In genomic region chr2:95525294-95526035, GRCh38 we compare ENCODE assay signal across 9 cellular contexts. TPM values are rescaled to one million over a fixed set of nuclear protein-coding genes. Genes with fewer than 3 reads are reported as not detected.
DNase-seq lines count a peak whose midpoint lies in the region; ATAC-seq, FAIRE-seq and TF ChIP-seq lines count a peak whose summit lies in the region.
"Had no signal": no experiment of that assay in that cellular context is flagged by ENCODE, and none has a peak within 500 bp of the region (broad histone marks: within the 10 kb centered on the region; RNA-seq: fewer than 3 reads in every experiment).

No MANE protein-coding gene starts in this region.

- H3K36me3 Mint-ChIP-seq in GM23338 (ENCODE audit: low read depth): peaks cover 2% of the 10 kb centered on the region; the same call in 1 of the 3 replicates
- no peaks in the 10 kb centered on the region for H3K36me3 Mint-ChIP-seq in H9 (ENCODE audit: insufficient read depth in 1 of 3, low read depth in 3 of 3)

- no peak for DNase-seq in A549 (ENCODE audit: low read depth in 1 of 2, low spot score in 1 of 2)
- peak; percentile 11 for DNase-seq in GM23338 (ENCODE audit: low spot score)
- peak; percentile 71 for DNase-seq in medulla oblongata (ENCODE audit: extremely low spot score)
- DNase-seq in BE2C: no peak
- no peak for DNase-seq in A172 (ENCODE audit: low spot score)
- DNase-seq in tibial nerve (ENCODE audit: low spot score in 2 of 2): no peak
- no peak for DNase-seq in H9

- TF ChIP-seq POLR2A in A549 (IDR thresholded peaks at IDR 0.05; ENCODE audit: low read length) (no peak), tibial nerve (IDR thresholded peaks at IDR 0.05) (no peak)

- TF ChIP-seq CTCF in A549 (IDR thresholded peaks at IDR 0.05) (no peak), GM23338 (conservative IDR thresholded peaks at IDR 0.05; ENCODE audit: low read depth in 2 of 2) (no peak), BE2C (IDR thresholded peaks at IDR 0.05; ENCODE audit: low read depth, low read length) (no peak), tibial nerve (IDR thresholded peaks at IDR 0.05) (no peak), H9 (conservative IDR thresholded peaks at IDR 0.05) (no peak)

- H3K23ac ChIP-seq in H9 (ENCODE audit: insufficient read length, low read depth, low read length): no peak overlapping the region

- no peak overlapping the region for H2BK20ac ChIP-seq in H9 (ENCODE audit: low read depth, low read length, poor library complexity, severe bottlenecking)

- H3K4me3 ChIP-seq in A549 (no peak overlapping the region), GM23338 (peak overlapping the region; percentile 71), BE2C (ENCODE audit: low read depth, low read length) (no peak overlapping the region), tibial nerve (peak overlapping the region in 2 of 4 donors; percentile 70 to 71)

- H3K9ac ChIP-seq in H9 (ENCODE audit: extremely low read depth, insufficient read length, low read length): no peak overlapping the region

- H3T11ph ChIP-seq in H9 (ENCODE audit: low read length): no peak overlapping the region

- no peak for FAIRE-seq in A549 (lab: Jason Lieb, UNC)

- no peak overlapping the region for H3K56ac ChIP-seq in H9 (ENCODE audit: insufficient read length, low read depth, low read length)

- H4K20me1 ChIP-seq in GM23338 (replicated peaks; ENCODE audit: insufficient read depth) (no peaks in the 10 kb centered on the region), H9 (ENCODE audit: control insufficient read depth, insufficient read depth, insufficient read length) (no peaks in the 10 kb centered on the region)

- no peaks in the 10 kb centered on the region for H3K36me3 ChIP-seq in GM23338 (ENCODE audit: insufficient read depth)
- no peaks in the 10 kb centered on the region for H3K36me3 ChIP-seq in BE2C
- H3K36me3 ChIP-seq in tibial nerve: peaks cover 0 to 19% (median 0%) of the 10 kb centered on the region in 3 donors

- H3F3A ChIP-seq in GM23338 (replicated peaks; ENCODE audit: low read depth): no peaks in the 10 kb centered on the region

- no peak overlapping the region for H2BK5ac ChIP-seq in H9 (ENCODE audit: insufficient read length, low read length)

- no peak overlapping the region for H2AK5ac ChIP-seq in H9 (ENCODE audit: insufficient read length, low read length)

- no peak overlapping the region for H4K8ac ChIP-seq in H9 (replicated peaks; ENCODE audit: insufficient read length, low read depth, low read length)

- H3K4me3 Mint-ChIP-seq in GM23338 (peak overlapping the region; percentile 69), H9 (no peak overlapping the region)

- H4K5ac ChIP-seq in H9 (ENCODE audit: insufficient read length, low read depth, low read length): no peak overlapping the region

- H3K23me2 ChIP-seq in H9 (ENCODE audit: insufficient read length, low read depth, low read length, poor library complexity, severe bottlenecking): no peaks in the 10 kb centered on the region

- H3K27me3 ChIP-seq in GM23338 (ENCODE audit: insufficient read depth) (peaks cover 17% of the 10 kb centered on the region), BE2C (no peaks in the 10 kb centered on the region), tibial nerve (no peaks in the 10 kb centered on the region), H9 (ENCODE audit: insufficient read depth, low read length) (no peaks in the 10 kb centered on the region)

- no peaks in the 10 kb centered on the region for H3K9me3 Mint-ChIP-seq in GM23338
- H3K9me3 Mint-ChIP-seq in H9: peaks cover 0 to 44% of the 10 kb centered on the region in 2 experiments; a peak in 2 of 5 replicates

- H2AFZ ChIP-seq in GM23338: peak overlapping the region; percentile 76; the same call in 1 of the 2 replicates
- H2AFZ ChIP-seq in H9 (ENCODE audit: low read length): no peak overlapping the region

- no peak overlapping the region for H3K27ac Mint-ChIP-seq in GM23338
- no peak overlapping the region for H3K27ac Mint-ChIP-seq in H9

- 93% methylated on average over 36 of the region's 41 CpGs for WGBS in A549 (ENCODE audit: missing lambda C conversion rate)
- 90 to 91% methylated on average over 32 to 38 of the region's 41 CpGs for WGBS in tibial nerve, 2 donors
- WGBS in H9 (ENCODE audit: extremely low coverage, insufficient read length, low lambda C conversion rate): no CpG with 5 or more reads among the region's 41 CpGs

- no peak overlapping the region for H3K4ac ChIP-seq in H9 (ENCODE audit: low read depth, low read length)

- H2BK15ac ChIP-seq in H9 (ENCODE audit: low read depth, low read length): no peak overlapping the region

- no peaks in the 10 kb centered on the region for H3K79me1 ChIP-seq in H9 (ENCODE audit: insufficient read depth, low read depth, low read length, poor library complexity, severe bottlenecking)

- no peak for TF ChIP-seq EP300 in A549 (IDR thresholded peaks at IDR 0.05)
- no peak for TF ChIP-seq EP300 in tibial nerve (IDR thresholded peaks at IDR 0.05)

- no peak overlapping the region for H3K14ac ChIP-seq in H9 (ENCODE audit: insufficient read depth, low read length)

- no peaks in the 10 kb centered on the region for H3K4me1 ChIP-seq in A549
- 0 out of 2 replicates have a peak, but pooled peaks cover 7% of the 10 kb centered on the region for H3K4me1 ChIP-seq in GM23338 (ENCODE audit: insufficient read depth)
- H3K4me1 ChIP-seq in BE2C: no peaks in the 10 kb centered on the region
- peaks cover 0 to 19% (median 2%) of the 10 kb centered on the region in 4 donors for H3K4me1 ChIP-seq in tibial nerve
- no peaks in the 10 kb centered on the region for H3K4me1 ChIP-seq in H9 (ENCODE audit: insufficient read depth, low read length)

- no peak overlapping the region for H3K18ac ChIP-seq in H9 (ENCODE audit: insufficient read length, low read depth, low read length)

- ATAC-seq in A549: no peak
- no peak for ATAC-seq in GM23338

- H3K79me2 ChIP-seq in GM23338 (replicated peaks; ENCODE audit: insufficient read depth): no peaks in the 10 kb centered on the region
- H3K79me2 ChIP-seq in H9 (ENCODE audit: insufficient read depth, low read length): no peaks in the 10 kb centered on the region

- TF ChIP-seq RAD21 in A549 (conservative IDR thresholded peaks at IDR 0.05 in 1 of 2, IDR thresholded peaks at IDR 0.05 in 1 of 2): no peak

- H3K4me1 Mint-ChIP-seq in GM23338 (peaks cover 5% of the 10 kb centered on the region; the same call in 2 of the 3 replicates), H9 (no peaks in the 10 kb centered on the region)

- no peaks in the 10 kb centered on the region for H3K9me2 ChIP-seq in GM23338 (ENCODE audit: insufficient read depth)

- H2BK120ac ChIP-seq in H9 (ENCODE audit: low read depth, low read length, poor library complexity, severe bottlenecking): no peak overlapping the region

- H3K27ac ChIP-seq in A549 (no peak overlapping the region), GM23338 (ENCODE audit: low read depth) (no peak overlapping the region), angular gyrus (ENCODE audit: low read depth, low read length) (peak overlapping the region; percentile 62), tibial nerve (peak overlapping the region in 1 of 4 donors; percentile 73), H9 (ENCODE audit: insufficient read length, low read depth, low read length) (no peak overlapping the region)
- H3K27ac ChIP-seq: SJSA1 had no signal

- POLR2A ChIA-PET in A549 (lab: Yijun Ruan, JAX): interaction anchor here (0.5 kb wide), 1 partner anchor 123 kb away, joined by 3 read pairs; the partner anchor contains the start of gene FAHD2A

- H3K4me2 ChIP-seq in A549 (peak overlapping the region; percentile 95; the same call in 2 of the 3 replicates), GM23338 (peak overlapping the region; percentile 79), H9 (ENCODE audit: insufficient read depth, insufficient read length, low read length) (no peak overlapping the region)

- 0 out of 3 replicates have a peak, but pooled peaks cover 3% of the 10 kb centered on the region for H3K9me3 ChIP-seq in A549
- no peaks in the 10 kb centered on the region for H3K9me3 ChIP-seq in BE2C
- H3K9me3 ChIP-seq in tibial nerve: peaks cover 0 to 7% (median 0%) of the 10 kb centered on the region in 4 donors
- H3K9me3 ChIP-seq in H9 (ENCODE audit: control insufficient read depth, low read depth, low read length): no peaks in the 10 kb centered on the region
- H3K9me3 ChIP-seq: SJSA1 had no signal

- H2BK12ac ChIP-seq in H9 (ENCODE audit: insufficient read length, low read depth, low read length): no peak overlapping the region

- CTCF ChIA-PET in A549 (lab: Yijun Ruan, JAX): no interaction called here

- H3K27me3 Mint-ChIP-seq in GM23338 (ENCODE audit: insufficient read depth, low read depth, poor library complexity): peaks cover 13% of the 10 kb centered on the region
- H3K27me3 Mint-ChIP-seq in H9 (ENCODE audit: low read depth): peaks cover 6% of the 10 kb centered on the region

- H4K91ac ChIP-seq in H9 (ENCODE audit: insufficient read length, low read depth, low read length): no peak overlapping the region

TF ChIP-seq in A549, 52 proteins besides CTCF, POLR2A, EP300 and RAD21 (continues in another document):
- no peak for TF ChIP-seq RARB (CRISPR knock-in tag; IDR thresholded peaks at IDR 0.05)

TF ChIP-seq in GM23338, 12 proteins besides CTCF, POLR2A, EP300 and RAD21 (continues in another document):
- TF ChIP-seq EZH2phosphoT487 (IDR thresholded peaks at IDR 0.05; ENCODE audit: unreplicated experiment): no peak
- TF ChIP-seq ZNF114 (CRISPR knock-in tag; IDR thresholded peaks at IDR 0.05): no peak
- no peak for TF ChIP-seq ETS1 (IDR thresholded peaks at IDR 0.05)
- TF ChIP-seq JUNB (IDR thresholded peaks at IDR 0.05; ENCODE audit: unreplicated experiment): no peak

RNA-seq across cellular contexts. Expression of gene TRIM43B, which starts 40.9 kb away (rescaled TPM):
- polyA plus RNA-seq in A549 (2011; rRNA removed): 0.05 and 0.12 TPM in 2 replicates
- polyA plus RNA-seq in A549 (2012; cell fraction: cytosol; rRNA removed): not detected in 2 replicates
- not detected in 2 replicates for polyA plus RNA-seq in A549 (2012; cell fraction: nucleus; rRNA removed)
- polyA plus RNA-seq in A549 (2017; fragmentation: RNase III; extraction: RNeasy Plus Mini Kit Qiagen cat#74134 plus additional on column Dnase treatment): not detected in 3 replicates
- polyA minus RNA-seq in A549 (2011; rRNA and poly(A)+ RNA removed): not detected in 2 replicates
- total RNA-seq in GM23338 (2014; rRNA removed; shearing (Covaris generic)): 0.66 TPM in 1 of 2 replicates, not detected in the other
- 0.12 and 0.44 TPM in 2 replicates for polyA plus RNA-seq in GM23338 (2016; fragmentation: Nextera tagmentation; extraction: Ambion mirVana)
- not detected for polyA plus RNA-seq in BE2C (2012; ENCODE audit: insufficient read depth, insufficient read length, low read depth)
- not detected in 2 replicates for total RNA-seq in A172 (2014; rRNA removed; shearing (Covaris generic))
- not detected for total RNA-seq in tibial nerve
- total RNA-seq in H9 (2021): not detected in 2 replicates
- total RNA-seq: SJSA1 had no signal

Comparison
In these comparisons a context has a peak if more than half of its experiments do, and no peak if none do; other contexts are left out.
1. DNase-seq: peak in GM23338 (single experiment) and medulla oblongata (single experiment); none in A549 (0 of 2), BE2C (single experiment), A172 (single experiment), tibial nerve (0 of 2) and H9 (single experiment).